In genomic region chr12:82522285-82522684, GRCh38 we compare ENCODE assay signal across 1 cellular context.
TF ChIP-seq lines count a peak whose summit lies in the region.

No MANE protein-coding gene starts in this region.

TF ChIP-seq in GM23338, 12 proteins besides CTCF, POLR2A, EP300 and RAD21 (continued from another document):
- TF ChIP-seq ZNF462 (CRISPR knock-in tag; IDR thresholded peaks at IDR 0.05) = no peak
- no peak for TF ChIP-seq ETS1 (IDR thresholded peaks at IDR 0.05)
- TF ChIP-seq ZNF331 (CRISPR knock-in tag; IDR thresholded peaks at IDR 0.05; ENCODE audit: low read depth) = no peak
- no peak for TF ChIP-seq CREB1 (CRISPR knock-in tag; IDR thresholded peaks at IDR 0.05; ENCODE audit: low read depth)
- no peak for TF ChIP-seq NANOG (IDR thresholded peaks at IDR 0.05; ENCODE audit: borderline replicate concordance)
- no peak for TF ChIP-seq JUNB (IDR thresholded peaks at IDR 0.05; ENCODE audit: unreplicated experiment)
- TF ChIP-seq ZNF114 (CRISPR knock-in tag; IDR thresholded peaks at IDR 0.05) = no peak
